Comparison of ENCODE assay signal across 27 cellular contexts in the genomic region with DNA sequence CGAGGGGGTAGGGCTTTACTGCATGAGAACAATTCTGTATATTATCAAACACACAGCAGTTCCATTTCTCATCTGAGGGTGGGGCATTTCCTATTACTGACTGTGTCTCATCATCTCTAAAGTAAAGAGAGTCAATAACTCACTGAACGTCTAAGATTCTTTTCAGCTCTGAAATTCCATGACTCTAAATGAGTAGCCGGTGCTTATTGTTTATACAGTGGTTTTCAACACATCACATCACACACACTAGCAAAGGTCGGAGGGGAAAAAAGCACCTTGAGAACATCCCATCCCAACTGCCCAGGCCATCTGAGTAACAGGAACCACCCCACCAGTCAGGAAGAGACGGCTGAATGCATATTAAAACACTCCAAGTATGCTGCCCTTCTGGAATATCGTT.
DNase-seq lines count a peak whose midpoint lies in the region; ATAC-seq, FAIRE-seq and TF ChIP-seq lines count a peak whose summit lies in the region.
"Had no signal": no experiment of that assay in that cellular context is flagged by ENCODE, and none has a peak within 500 bp of the region (broad histone marks: within the 10 kb centered on the region; RNA-seq: fewer than 3 reads in every experiment).

No MANE protein-coding gene starts in this region.

- ATAC-seq in lower lobe of right lung: no peak
- ATAC-seq: activated CD8-positive, alpha-beta T cell treated with anti-CD3 and anti-CD28 coated beads for 36 hours; GM12878 had no signal

- no peak overlapping the region for H2BK12ac ChIP-seq in mesenchymal stem cell (ENCODE audit: low read length in 2 of 2)

- H2BK120ac ChIP-seq in mesenchymal stem cell (ENCODE audit: low read depth, low read length): no peak overlapping the region

- no peak overlapping the region for H4K8ac ChIP-seq in mesenchymal stem cell (ENCODE audit: low read length)

- H3K27me3 ChIP-seq in mesenchymal stem cell (ENCODE audit: control insufficient read depth in 1 of 2, insufficient read depth in 1 of 2, low read length in 2 of 2): no peaks in the 10 kb centered on the region
- no peaks in the 10 kb centered on the region for H3K27me3 ChIP-seq in lower lobe of right lung (ENCODE audit: low read depth)
- H3K27me3 ChIP-seq: vagina had no signal

- peaks cover 0 to 3% of the 10 kb centered on the region in 2 experiments for H3K36me3 ChIP-seq in mesenchymal stem cell (ENCODE audit: control insufficient read depth in 1 of 2, insufficient read depth in 2 of 2, low read depth in 1 of 2, low read length in 2 of 2)
- H3K36me3 ChIP-seq in lower lobe of right lung: no peaks in the 10 kb centered on the region
- H3K36me3 ChIP-seq: thoracic aorta, vagina had no signal

- H3K4me2 ChIP-seq in mesenchymal stem cell (ENCODE audit: low read length, poor library complexity, severe bottlenecking): no peak overlapping the region

- peaks cover 3% of the 10 kb centered on the region for H3K4me1 ChIP-seq in mesenchymal stem cell (ENCODE audit: control insufficient read depth, insufficient read depth, low read depth, low read length)
- H3K4me1 ChIP-seq in lower lobe of right lung: no peaks in the 10 kb centered on the region
- H3K4me1 ChIP-seq: vagina had no signal

- peak; percentile 59 for FAIRE-seq in GM12891 (lab: Jason Lieb, UNC)
- FAIRE-seq: colon, GM12878 had no signal

- H3K36me3 Mint-ChIP-seq in activated CD4-positive, alpha-beta memory T cell treated with anti-CD3 and anti-CD28 coated beads for 36 hours: peaks cover 14% of the 10 kb centered on the region

- H3K18ac ChIP-seq in mesenchymal stem cell (ENCODE audit: low read depth in 1 of 2, low read length in 2 of 2): no peak overlapping the region

- H2BK15ac ChIP-seq in mesenchymal stem cell (ENCODE audit: low read depth, poor library complexity, severe bottlenecking): no peak overlapping the region

- no peak overlapping the region for H3K4me3 ChIP-seq in cardiac fibroblast (replicated peaks in 1 of 2; ENCODE audit: low read depth in 2 of 2, low read length in 2 of 2)
- H3K4me3 ChIP-seq in mesenchymal stem cell (ENCODE audit: insufficient read depth in 1 of 2, low read depth in 1 of 2, low read length in 2 of 2): no peak overlapping the region
- H3K4me3 ChIP-seq in lower lobe of right lung: no peak overlapping the region
- H3K4me3 ChIP-seq: GM12878, thoracic aorta, vagina had no signal

- peaks cover 3% of the 10 kb centered on the region for H3K79me1 ChIP-seq in mesenchymal stem cell (replicated peaks; ENCODE audit: low read length, poor library complexity, severe bottlenecking)

- no peaks in the 10 kb centered on the region for H3K9me3 Mint-ChIP-seq in activated CD4-positive, alpha-beta memory T cell treated with anti-CD3 and anti-CD28 coated beads for 36 hours
- H3K9me3 Mint-ChIP-seq: activated B cell treated with CpG ODN at 0.5 μM for 24 hours; activated CD8-positive, alpha-beta T cell treated with anti-CD3 and anti-CD28 coated beads for 36 hours; naive B cell had no signal

- POLR2A ChIA-PET in activated CD4-positive, alpha-beta memory T cell treated with anti-CD3 and anti-CD28 coated beads for 36 hours (lab: Charles Lee): no interaction called here

- no peak overlapping the region for H3K9ac ChIP-seq in mesenchymal stem cell (ENCODE audit: low read length)

- no peak overlapping the region for H3K27ac Mint-ChIP-seq in activated CD4-positive, alpha-beta memory T cell treated with anti-CD3 and anti-CD28 coated beads for 36 hours
- H3K27ac Mint-ChIP-seq: activated B cell treated with CpG ODN at 0.5 μM for 24 hours; activated CD8-positive, alpha-beta T cell treated with anti-CD3 and anti-CD28 coated beads for 36 hours had no signal

- H3K27ac ChIP-seq in mesenchymal stem cell (ENCODE audit: low read length, poor library complexity, severe bottlenecking) (no peak overlapping the region), lower lobe of right lung (no peak overlapping the region)
- H3K27ac ChIP-seq: thoracic aorta, vagina had no signal

- H3K4me1 Mint-ChIP-seq in activated CD4-positive, alpha-beta memory T cell treated with anti-CD3 and anti-CD28 coated beads for 36 hours (ENCODE audit: low read depth): peaks cover 11% of the 10 kb centered on the region
- H3K4me1 Mint-ChIP-seq: activated B cell treated with CpG ODN at 0.5 μM for 24 hours had no signal

- CTCF ChIA-PET in activated CD4-positive, alpha-beta memory T cell treated with anti-CD3 and anti-CD28 coated beads for 36 hours (lab: Charles Lee): no interaction called here

- H3K4ac ChIP-seq in mesenchymal stem cell (ENCODE audit: low read depth in 1 of 2, low read length in 2 of 2): no peak overlapping the region

- intact Hi-C loops in lower lobe of right lung (cut with DNase I): no loop called here
- intact Hi-C loops in activated CD4-positive, alpha-beta memory T cell treated with anti-CD3 and anti-CD28 coated beads for 36 hours (cut with micrococcal nuclease): no loop called here

- WGBS in mesenchymal stem cell: 61% methylated on average over 5 of the region's 6 CpGs

- no peak overlapping the region for H3K14ac ChIP-seq in mesenchymal stem cell (ENCODE audit: low read length in 2 of 2)

- H2BK5ac ChIP-seq in mesenchymal stem cell (ENCODE audit: low read depth, low read length, poor library complexity, severe bottlenecking): no peak overlapping the region

- H3K27me3 Mint-ChIP-seq in activated CD4-positive, alpha-beta memory T cell treated with anti-CD3 and anti-CD28 coated beads for 36 hours: no peaks in the 10 kb centered on the region
- H3K27me3 Mint-ChIP-seq: activated B cell treated with CpG ODN at 0.5 μM for 24 hours; activated CD8-positive, alpha-beta T cell treated with anti-CD3 and anti-CD28 coated beads for 36 hours; CD4-positive, alpha-beta memory T cell; naive B cell had no signal

- no peak overlapping the region for H4K91ac ChIP-seq in mesenchymal stem cell (ENCODE audit: low read length)

- DNase-seq in GM12891 (ENCODE audit: insufficient read length, low spot score): no peak
- DNase-seq in NCI-H524 (lab: John Stamatoyannopoulos, UW): peak; percentile 15 to 62
- DNase-seq in cardiac fibroblast (ENCODE audit: low read depth in 2 of 2): peak in 1 of 2 donors; percentile 53
- peak; percentile 20 for DNase-seq in mesenchymal stem cell
- DNase-seq in lower lobe of right lung: no peak
- DNase-seq in activated CD4-positive, alpha-beta memory T cell treated with anti-CD3 and anti-CD28 coated beads for 36 hours: no peak
- DNase-seq in NCI-H2081 (lab: John Stamatoyannopoulos, UW): no peak
- DNase-seq: activated B cell treated with CpG ODN at 0.5 μM for 24 hours; activated CD8-positive, alpha-beta T cell treated with anti-CD3 and anti-CD28 coated beads for 36 hours; activated gamma-delta T cell treated with Interleukin-2 at 50 U/mL for 16 hours; anterior cingulate cortex; CD4-positive, alpha-beta memory T cell; head of caudate nucleus; Kasumi-1; left cardiac atrium; mesendoderm; naive B cell; NCI-H1092 treated with DMSO at 0.1 percent for 48 hours; NCI-H2107; NCI-H526; nucleus accumbens; stimulated activated CD4-positive, alpha-beta T cell treated with anti-CD3 and anti-CD28 coated beads, Interleukin-4, amount 100 ng/mL, for 1 hour; stimulated activated naive CD4-positive, alpha-beta T cell treated with Interleukin-2 at 50 U/mL for 16 hours had no signal

- H2AFZ ChIP-seq in mesenchymal stem cell (ENCODE audit: low read depth, low read length): no peak overlapping the region

- no peak overlapping the region for H3K4me3 Mint-ChIP-seq in activated CD4-positive, alpha-beta memory T cell treated with anti-CD3 and anti-CD28 coated beads for 36 hours
- H3K4me3 Mint-ChIP-seq: activated B cell treated with CpG ODN at 0.5 μM for 24 hours; activated CD8-positive, alpha-beta T cell treated with anti-CD3 and anti-CD28 coated beads for 36 hours; CD4-positive, alpha-beta memory T cell; naive B cell had no signal

- TF ChIP-seq CTCF in cardiac fibroblast (IDR thresholded peaks at IDR 0.05; ENCODE audit: low read depth, low read length) (peak; percentile 19), lower lobe of right lung (IDR thresholded peaks at IDR 0.05) (no peak)

- H2AK5ac ChIP-seq in mesenchymal stem cell (ENCODE audit: low read length, severe bottlenecking): no peak overlapping the region

- H3K9me3 ChIP-seq in mesenchymal stem cell (ENCODE audit: control insufficient read depth, low read length) (no peaks in the 10 kb centered on the region), lower lobe of right lung (no peaks in the 10 kb centered on the region)
- H3K9me3 ChIP-seq: thoracic aorta, vagina had no signal

- no peak for TF ChIP-seq POLR2A in GM12891 (IDR thresholded peaks at IDR 0.05; ENCODE audit: low read depth, low read length)

- H3K23ac ChIP-seq in mesenchymal stem cell (ENCODE audit: low read length in 2 of 2): no peak overlapping the region

TF ChIP-seq in GM12891, 5 proteins besides CTCF, POLR2A, EP300 and RAD21:
- TF ChIP-seq PAX5 (IDR thresholded peaks at IDR 0.05; ENCODE audit: insufficient read depth, low read length, severe bottlenecking) (no peak), TAF1 (IDR thresholded peaks at IDR 0.05; ENCODE audit: low read depth, low read length) (no peak), SPI1 (IDR thresholded peaks at IDR 0.05; ENCODE audit: low read depth, low read length) (no peak), POLR2AphosphoS5 (IDR thresholded peaks at IDR 0.05; ENCODE audit: low read depth, low read length) (no peak), POU2F2 (IDR thresholded peaks at IDR 0.05; ENCODE audit: low read depth, low read length) (no peak)
TF ChIP-seq in GM12891: peak in this region for 0.

Comparison
In these comparisons a context has a peak if more than half of its experiments do, and no peak if none do; other contexts are left out.
1. DNase-seq: peak in NCI-H524 (2 of 2) and mesenchymal stem cell (single experiment); none in GM12891 (single experiment), lower lobe of right lung (single experiment), activated CD4-positive, alpha-beta memory T cell treated with anti-CD3 and anti-CD28 coated beads for 36 hours (single experiment) and NCI-H2081 (0 of 2).